27 cellular contexts compared by ENCODE assay signal in the genomic region with DNA sequence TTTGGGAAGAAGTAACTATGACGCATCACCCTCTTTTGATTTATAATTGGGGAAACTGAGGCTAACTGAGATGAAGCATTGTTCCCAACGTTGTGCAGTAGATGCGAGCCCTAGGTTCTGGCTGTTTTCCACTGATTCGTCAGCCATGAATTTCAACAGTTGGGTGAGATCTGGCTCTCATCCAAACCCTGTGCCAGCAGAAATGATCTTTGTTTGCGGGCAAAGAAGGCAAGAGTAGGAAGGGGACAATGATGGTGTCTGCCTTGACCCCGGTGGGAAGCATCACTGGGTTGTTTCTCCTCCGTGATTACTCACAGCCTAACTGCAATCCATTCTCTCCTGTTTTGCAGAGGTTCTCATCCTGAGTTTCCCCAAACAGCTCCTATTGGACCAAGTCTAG.
DNase-seq lines count a peak whose midpoint lies in the region; ATAC-seq and TF ChIP-seq lines count a peak whose summit lies in the region.
"Had no signal": no experiment of that assay in that cellular context is flagged by ENCODE, and none has a peak within 500 bp of the region (broad histone marks: within the 10 kb centered on the region; RNA-seq: fewer than 3 reads in every experiment).

No MANE protein-coding gene starts in this region.

- 89% methylated on average over 7 of the region's 7 CpGs for WGBS in esophagus muscularis mucosa

- no peak for TF ChIP-seq CTCF in esophagus muscularis mucosa (IDR thresholded peaks at IDR 0.05)

- H3K36me3 Mint-ChIP-seq in stimulated activated naive B cell treated with anti-CD40 and anti-IgM and Interleukin-4, amounts not matched to agents 10 μg/mL and 1 μg/mL and 100 μg/mL, for 72 hours: no peaks in the 10 kb centered on the region
- H3K36me3 Mint-ChIP-seq: activated CD4-positive, alpha-beta memory T cell treated with anti-CD3 and anti-CD28 coated beads for 36 hours; CD8-positive, alpha-beta T cell had no signal

- no peaks in the 10 kb centered on the region for H3K36me3 ChIP-seq in esophagus muscularis mucosa
- H3K36me3 ChIP-seq: ascending aorta, heart left ventricle, left ventricle myocardium inferior, pancreas had no signal

- TF ChIP-seq POLR2A in esophagus muscularis mucosa (IDR thresholded peaks at IDR 0.05; ENCODE audit: low read depth): no peak

- intact Hi-C loops in esophagus muscularis mucosa (cut with DNase I): no loop called here

- no peak overlapping the region for H3K4me3 ChIP-seq in esophagus muscularis mucosa
- H3K4me3 ChIP-seq: heart left ventricle, left ventricle myocardium inferior, pancreas had no signal

- H3K9me3 Mint-ChIP-seq in stimulated activated naive B cell treated with anti-CD40 and anti-IgM and Interleukin-4, amounts not matched to agents 10 μg/mL and 1 μg/mL and 100 μg/mL, for 72 hours: peaks cover 5 to 8% of the 10 kb centered on the region in 2 donors
- H3K9me3 Mint-ChIP-seq: CD8-positive, alpha-beta T cell had no signal

- ATAC-seq in stimulated activated naive B cell treated with anti-CD40 and anti-IgM and Interleukin-4, amounts not matched to agents 10 μg/mL and 1 μg/mL and 100 μg/mL, for 72 hours (replicated peaks): no peak
- ATAC-seq in GM19452 (IDR thresholded peaks at IDR 0.05; ENCODE audit: unreplicated experiment): no peak
- ATAC-seq: activated CD4-positive, CD25-positive, alpha-beta regulatory T cell treated with anti-CD3 and anti-CD28 coated beads, Interleukin-2, amount 50 U/mL, for 24 hours; activated T-cell treated with anti-CD3 and anti-CD28 coated beads, Interleukin-2, amount 50 U/mL, for 72 hours; CD8-positive, alpha-beta T cell; foreskin keratinocyte; pancreas; stimulated activated naive CD8-positive, alpha-beta T cell treated with anti-CD3 and anti-CD28 coated beads, Interleukin-15, Interleukin-2, amounts not matched to agents 100 U/mL and 50 U/mL, for 24 hours; T-helper 17 cell had no signal

- peaks cover 4 to 11% (median 9%) of the 10 kb centered on the region in 4 donors for H3K4me1 ChIP-seq in esophagus muscularis mucosa
- H3K4me1 ChIP-seq: foreskin keratinocyte, pancreas had no signal

- no peak overlapping the region for H3K27ac ChIP-seq in esophagus muscularis mucosa (replicated peaks in 1 of 4)
- H3K27ac ChIP-seq: foreskin keratinocyte, GM23248, heart left ventricle, left ventricle myocardium inferior, pancreas had no signal

- H3K4me3 Mint-ChIP-seq in stimulated activated naive B cell treated with anti-CD40 and anti-IgM and Interleukin-4, amounts not matched to agents 10 μg/mL and 1 μg/mL and 100 μg/mL, for 72 hours: no peak overlapping the region
- H3K4me3 Mint-ChIP-seq: activated CD4-positive, alpha-beta memory T cell treated with anti-CD3 and anti-CD28 coated beads for 36 hours; activated T-cell treated with anti-CD3 and anti-CD28 coated beads, Interleukin-2, amount 50 U/mL, for 72 hours; CD8-positive, alpha-beta T cell; neural crest cell; T-helper 17 cell had no signal

- H3K27ac Mint-ChIP-seq in stimulated activated naive B cell treated with anti-CD40 and anti-IgM and Interleukin-4, amounts not matched to agents 10 μg/mL and 1 μg/mL and 100 μg/mL, for 72 hours: no peak overlapping the region
- H3K27ac Mint-ChIP-seq: activated CD4-positive, alpha-beta memory T cell treated with anti-CD3 and anti-CD28 coated beads for 36 hours; activated T-cell treated with anti-CD3 and anti-CD28 coated beads, Interleukin-2, amount 50 U/mL, for 72 hours; CD8-positive, alpha-beta T cell; T-helper 17 cell had no signal

- peaks cover 0 to 15% (median 8%) of the 10 kb centered on the region in 4 donors for H3K9me3 ChIP-seq in esophagus muscularis mucosa
- H3K9me3 ChIP-seq: ascending aorta, pancreas had no signal

- peak; percentile 10 for DNase-seq in NCI-H1105 treated with DMSO at 0.1 percent for 48 hours (lab: John Stamatoyannopoulos, UW)
- DNase-seq in NCI-H1105 (lab: John Stamatoyannopoulos, UW): no peak
- peak; percentile 31 for DNase-seq in H4 (ENCODE audit: low spot score)
- DNase-seq in RPMI7951 (ENCODE audit: low read depth): peak; percentile 75
- peak; percentile 5 for DNase-seq in esophagus muscularis mucosa (ENCODE audit: extremely low spot score)
- no peak for DNase-seq in stimulated activated naive B cell treated with anti-CD40 and anti-IgM and Interleukin-4, amounts not matched to agents 10 μg/mL and 1 μg/mL and 100 μg/mL, for 72 hours
- DNase-seq in activated CD4-positive, alpha-beta T cell treated with anti-CD3 and anti-CD28 coated beads for 1 hour: no peak
- DNase-seq: activated CD4-positive, alpha-beta memory T cell treated with anti-CD3 and anti-CD28 coated beads for 36 hours; activated T-cell treated with anti-CD3 and anti-CD28 coated beads, Interleukin-2, amount 50 U/mL, for 72 hours; CD8-positive, alpha-beta T cell; cortex of kidney; foreskin keratinocyte; GDM1; GM23248; heart left ventricle; left ventricle myocardium inferior; mesenchymal stem cell; NCI-H1092; NCI-H510A; pancreas; small intestine; stimulated activated naive CD8-positive, alpha-beta T cell treated with anti-CD3 and anti-CD28 coated beads, Interleukin-15, Interleukin-2, amounts not matched to agents 100 U/mL and 50 U/mL, for 24 hours; T-helper 17 cell had no signal

- no peak for TF ChIP-seq EP300 in esophagus muscularis mucosa (IDR thresholded peaks at IDR 0.05)

- H3K27me3 ChIP-seq in esophagus muscularis mucosa: no peaks in the 10 kb centered on the region
- H3K27me3 ChIP-seq: ascending aorta, foreskin keratinocyte, heart left ventricle, pancreas had no signal

- peaks cover 14 to 16% of the 10 kb centered on the region in 2 donors for H3K27me3 Mint-ChIP-seq in stimulated activated naive B cell treated with anti-CD40 and anti-IgM and Interleukin-4, amounts not matched to agents 10 μg/mL and 1 μg/mL and 100 μg/mL, for 72 hours

- peaks cover 0 to 2% of the 10 kb centered on the region in 2 donors for H3K4me1 Mint-ChIP-seq in stimulated activated naive B cell treated with anti-CD40 and anti-IgM and Interleukin-4, amounts not matched to agents 10 μg/mL and 1 μg/mL and 100 μg/mL, for 72 hours
- H3K4me1 Mint-ChIP-seq: T-helper 17 cell had no signal

Comparison
In these comparisons a context has a peak if more than half of its experiments do, and no peak if none do; other contexts are left out.
1. DNase-seq: peak in NCI-H1105 treated with DMSO at 0.1 percent for 48 hours (single experiment), H4 (single experiment), RPMI7951 (single experiment) and esophagus muscularis mucosa (single experiment); none in NCI-H1105 (single experiment), stimulated activated naive B cell treated with anti-CD40 and anti-IgM and Interleukin-4, amounts not matched to agents 10 μg/mL and 1 μg/mL and 100 μg/mL, for 72 hours (single experiment) and activated CD4-positive, alpha-beta T cell treated with anti-CD3 and anti-CD28 coated beads for 1 hour (single experiment).